ENCODE assay signal across 1 cellular context in genomic region chr1:19429611-19430010, GRCh38.
TF ChIP-seq lines count a peak whose summit lies in the region.

No MANE protein-coding gene starts in this region.

TF ChIP-seq in WTC11, 78 proteins besides CTCF, POLR2A, EP300 and RAD21 (continued from another document):
- no peak for TF ChIP-seq AFF4 (CRISPR knock-in tag; IDR thresholded peaks at IDR 0.05; ENCODE audit: borderline replicate concordance)
- TF ChIP-seq ZNF512 (CRISPR knock-in tag; IDR thresholded peaks at IDR 0.05; ENCODE audit: borderline replicate concordance) = no peak
- TF ChIP-seq ZNF416 (CRISPR knock-in tag; IDR thresholded peaks at IDR 0.05) = no peak
- no peak for TF ChIP-seq KAT7 (CRISPR knock-in tag; IDR thresholded peaks at IDR 0.05; ENCODE audit: borderline replicate concordance)
- no peak for TF ChIP-seq NR1H2 (CRISPR knock-in tag; IDR thresholded peaks at IDR 0.05)
- TF ChIP-seq E2F1 (CRISPR knock-in tag; IDR thresholded peaks at IDR 0.05) = no peak
- no peak for TF ChIP-seq IRF2 (CRISPR knock-in tag; IDR thresholded peaks at IDR 0.05; ENCODE audit: borderline replicate concordance, low read depth)
- TF ChIP-seq, protein P1, sequence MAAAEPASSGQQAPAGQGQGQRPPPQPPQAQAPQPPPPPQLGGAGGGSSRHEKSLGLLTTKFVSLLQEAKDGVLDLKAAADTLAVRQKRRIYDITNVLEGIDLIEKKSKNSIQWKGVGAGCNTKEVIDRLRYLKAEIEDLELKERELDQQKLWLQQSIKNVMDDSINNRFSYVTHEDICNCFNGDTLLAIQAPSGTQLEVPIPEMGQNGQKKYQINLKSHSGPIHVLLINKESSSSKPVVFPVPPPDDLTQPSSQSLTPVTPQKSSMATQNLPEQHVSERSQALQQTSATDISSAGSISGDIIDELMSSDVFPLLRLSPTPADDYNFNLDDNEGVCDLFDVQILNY (CRISPR knock-in tag; IDR thresholded peaks at IDR 0.05) = no peak
